ENCODE assay signal across 15 cellular contexts in the genomic region with DNA sequence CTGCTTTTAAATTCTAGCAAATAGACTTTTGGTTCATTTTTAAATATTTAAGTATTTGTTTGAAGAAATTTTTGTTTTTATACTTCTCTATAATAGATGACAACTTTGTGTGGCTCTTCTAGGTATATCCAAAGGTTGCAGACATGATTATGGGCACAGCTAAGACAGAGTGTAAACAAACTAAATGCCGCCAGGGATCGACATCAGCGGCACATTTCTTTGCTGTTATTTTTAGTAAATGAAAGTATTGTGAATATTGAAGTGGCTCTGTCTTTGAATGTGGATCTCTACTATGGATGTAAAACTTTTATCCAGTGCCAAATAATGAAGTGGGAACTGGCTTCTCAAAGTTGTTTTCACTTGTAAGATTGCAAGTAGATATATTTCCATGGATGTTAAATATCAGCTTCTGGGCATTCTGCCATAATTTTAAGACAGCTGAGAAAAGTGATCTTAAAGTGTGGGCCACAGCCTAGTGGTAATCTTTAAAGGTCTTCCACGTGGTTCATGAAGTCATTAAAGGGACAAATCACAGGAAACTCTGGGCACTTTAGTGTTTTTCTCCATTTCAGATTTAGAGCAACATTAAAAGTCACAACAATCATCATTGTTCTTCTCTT.
DNase-seq lines count a peak whose midpoint lies in the region; TF ChIP-seq lines count a peak whose summit lies in the region.
"Had no signal": no experiment of that assay in that cellular context is flagged by ENCODE, and none has a peak within 500 bp of the region (broad histone marks: within the 10 kb centered on the region; RNA-seq: fewer than 3 reads in every experiment).

No MANE protein-coding gene starts in this region.

- H3K4me2 ChIP-seq in BLaER1 = peak overlapping the region; percentile 58
- H3K4me2 ChIP-seq in Karpas-422 (ENCODE audit: low read depth, low read length, poor library complexity, severe bottlenecking) = no peak overlapping the region

- H3K36me3 ChIP-seq in BLaER1 (no peaks in the 10 kb centered on the region), Karpas-422 (ENCODE audit: insufficient read depth, low read length) (no peaks in the 10 kb centered on the region), muscle layer of colon (ENCODE audit: insufficient read depth, low read length) (no peaks in the 10 kb centered on the region)
- H3K36me3 ChIP-seq: adrenal gland, gastroesophageal sphincter had no signal

- no peak for TF ChIP-seq CTCF in cardiac fibroblast (IDR thresholded peaks at IDR 0.05; ENCODE audit: low read depth, low read length)

- no peaks in the 10 kb centered on the region for H4K20me1 ChIP-seq in BLaER1
- no peaks in the 10 kb centered on the region for H4K20me1 ChIP-seq in Karpas-422 (ENCODE audit: insufficient read depth, low read depth, low read length)

- H3K9me2 ChIP-seq in Karpas-422 (replicated peaks; ENCODE audit: insufficient read depth, low read length) = no peaks in the 10 kb centered on the region

- H3K79me2 ChIP-seq in Karpas-422 (ENCODE audit: low read length) = no peaks in the 10 kb centered on the region

- H3K27me3 ChIP-seq in BLaER1 (no peaks in the 10 kb centered on the region), Karpas-422 (ENCODE audit: low read length) (no peaks in the 10 kb centered on the region), muscle layer of colon (ENCODE audit: control insufficient read depth in 1 of 2, insufficient read depth in 2 of 2, low read length in 2 of 2) (no peaks in the 10 kb centered on the region)
- H3K27me3 ChIP-seq: adrenal gland, gastroesophageal sphincter had no signal

- H3K27ac ChIP-seq in BLaER1 (no peak overlapping the region), Karpas-422 (ENCODE audit: low read length) (no peak overlapping the region), muscle layer of colon (ENCODE audit: low read depth, low read length) (peak overlapping the region; percentile 30)
- H3K27ac ChIP-seq: adrenal gland had no signal

- H3K9ac ChIP-seq in BLaER1 (no peak overlapping the region), Karpas-422 (ENCODE audit: low read length) (no peak overlapping the region), muscle layer of colon (ENCODE audit: low read length) (no peak overlapping the region)

- H3K9me3 ChIP-seq in BLaER1 (peaks cover 30% of the 10 kb centered on the region), Karpas-422 (ENCODE audit: low read length) (peaks cover 12% of the 10 kb centered on the region; the same call in 1 of the 2 replicates), muscle layer of colon (ENCODE audit: low read length) (no peaks in the 10 kb centered on the region)

- H2AFZ ChIP-seq in Karpas-422 (ENCODE audit: low read length) = peak overlapping the region; percentile 48; the same call in 1 of the 2 replicates

- peaks cover 45% of the 10 kb centered on the region for H3K4me1 ChIP-seq in BLaER1
- no peaks in the 10 kb centered on the region for H3K4me1 ChIP-seq in Karpas-422 (ENCODE audit: low read length)
- peaks cover 8% of the 10 kb centered on the region for H3K4me1 ChIP-seq in muscle layer of colon (ENCODE audit: insufficient read depth, low read length)
- H3K4me1 ChIP-seq: adrenal gland had no signal

- H3K4me3 ChIP-seq in BLaER1 (no peak overlapping the region), Karpas-422 (ENCODE audit: low read length) (no peak overlapping the region), cardiac fibroblast (replicated peaks in 1 of 2; ENCODE audit: low read depth in 2 of 2, low read length in 2 of 2) (no peak overlapping the region), muscle layer of colon (ENCODE audit: low read depth in 1 of 2, low read length in 2 of 2) (no peak overlapping the region)
- H3K4me3 ChIP-seq: adrenal gland, gastroesophageal sphincter had no signal

- DNase-seq in Karpas-422 (no peak), cardiac fibroblast (ENCODE audit: low read depth in 2 of 2) (peak; percentile 13 to 66), cortex of kidney (lab: John Stamatoyannopoulos, UW) (no peak), T1000 (lab: John Stamatoyannopoulos, UW) (no peak), retina (no peak), islet precursor cell (no peak)
- DNase-seq: activated CD4-positive, alpha-beta T cell treated with anti-CD3 and anti-CD28 coated beads for 48 hours; activated T-cell treated with anti-CD3 and anti-CD28 coated beads, Interleukin-2, amount 50 U/mL, for 48 hours; adrenal gland; CD8-positive, alpha-beta memory T cell; H9; NCI-H2171 treated with DMSO at 0.1 percent for 48 hours had no signal

Comparison
In these comparisons a context has a peak if more than half of its experiments do, and no peak if none do; other contexts are left out.
1. DNase-seq: peak in cardiac fibroblast (2 of 2); none in Karpas-422 (single experiment), cortex of kidney (single experiment), T1000 (single experiment), retina (single experiment) and islet precursor cell (single experiment).